Comparison of ENCODE assay signal across 28 cellular contexts in genomic region chr13:85368686-85369085, GRCh38.
"Had no signal": no experiment of that assay in that cellular context is flagged by ENCODE, and none has a peak within 500 bp of the region (broad histone marks: within the 10 kb centered on the region; RNA-seq: fewer than 3 reads in every experiment).

No MANE protein-coding gene starts in this region.

- ATAC-seq: activated CD8-positive, alpha-beta T cell treated with anti-CD3 and anti-CD28 coated beads for 36 hours; activated naive CD8-positive, alpha-beta T cell treated with anti-CD3 and anti-CD28 coated beads, Interleukin-2, amount 50 U/mL, for 24 hours; activated T-cell treated with anti-CD3 and anti-CD28 coated beads, Interleukin-2, amount 50 U/mL, for 4 hours; activated T-cell treated with anti-CD3 and anti-CD28 coated beads, Interleukin-2, amount 50 U/mL, for 72 hours; activated T-helper 17 cell treated with anti-CD3 and anti-CD28 coated beads, Interleukin-2, amount 50 U/mL, for 72 hours; body of pancreas had no signal

- H3K36me3 ChIP-seq: brain microvascular endothelial cell, breast epithelium had no signal

- H3K4me3 ChIP-seq: body of pancreas, breast epithelium had no signal

- DNase-seq: activated B cell treated with CpG ODN at 0.5 μM for 24 hours; activated CD4-positive, alpha-beta memory T cell treated with anti-CD3 and anti-CD28 coated beads for 36 hours; activated CD4-positive, alpha-beta T cell treated with anti-CD3 and anti-CD28 coated beads for 4 hours; activated CD4-positive, alpha-beta T cell treated with anti-CD3 and anti-CD28 coated beads, Interleukin-2, amount 10 ng/mL, durations not matched to agents 24 days and 14 days; activated CD4-positive, alpha-beta T cell treated with anti-CD3 and anti-CD28 coated beads, Interleukin-2, amount 50 U/mL, for 1 hour; activated CD4-positive, alpha-beta T cell treated with anti-CD3 and anti-CD28 coated beads, Interleukin-2, amount 50 U/mL, for 4 hours; activated CD4-positive, CD25-positive, alpha-beta regulatory T cell treated with anti-CD3 and anti-CD28 coated beads, Interleukin-2, amount 50 U/mL, for 72 hours; activated CD8-positive, alpha-beta memory T cell treated with anti-CD3 and anti-CD28 coated beads, Interleukin-2, amount 50 U/mL, for 4 hours; activated CD8-positive, alpha-beta T cell treated with anti-CD3 and anti-CD28 coated beads for 36 hours; activated effector memory CD4-positive, alpha-beta T cell treated with anti-CD3 and anti-CD28 coated beads, Interleukin-2, amount 50 U/mL, for 16 hours; activated naive CD4-positive, alpha-beta T cell treated with anti-CD3 and anti-CD28 coated beads, Interleukin-2, amount 10 ng/mL, durations not matched to agents 7 days and 5 days; activated naive CD4-positive, alpha-beta T cell treated with Interleukin-2 at 50 U/mL for 16 hours; activated naive CD8-positive, alpha-beta T cell treated with anti-CD3 and anti-CD28 coated beads, Interleukin-2, amount 10 ng/mL, durations not matched to agents 7 days and 5 days; activated naive CD8-positive, alpha-beta T cell treated with anti-CD3 and anti-CD28 coated beads, Interleukin-2, amount 50 U/mL, for 24 hours; activated T-cell treated with anti-CD3 and anti-CD28 coated beads for 4 hours; activated T-cell treated with anti-CD3 and anti-CD28 coated beads, Interleukin-2, amount 50 U/mL, for 1 hour; activated T-cell treated with anti-CD3 and anti-CD28 coated beads, Interleukin-2, amount 50 U/mL, for 4 hours; activated T-cell treated with anti-CD3 and anti-CD28 coated beads, Interleukin-2, amount 50 U/mL, for 72 hours; amniotic stem cell; aorta; body of pancreas; brain microvascular endothelial cell; central memory CD4-positive, alpha-beta T cell; T-helper 2 cell; T-helper 9 cell had no signal

- H3K27ac ChIP-seq: body of pancreas, breast epithelium, VCaP had no signal

- H3K27me3 ChIP-seq: body of pancreas, brain microvascular endothelial cell, breast epithelium had no signal

- H3K9me3 ChIP-seq: body of pancreas, breast epithelium had no signal

- H3K4me1 ChIP-seq: body of pancreas, breast epithelium had no signal
